8 cellular contexts compared by ENCODE assay signal in the genomic region with DNA sequence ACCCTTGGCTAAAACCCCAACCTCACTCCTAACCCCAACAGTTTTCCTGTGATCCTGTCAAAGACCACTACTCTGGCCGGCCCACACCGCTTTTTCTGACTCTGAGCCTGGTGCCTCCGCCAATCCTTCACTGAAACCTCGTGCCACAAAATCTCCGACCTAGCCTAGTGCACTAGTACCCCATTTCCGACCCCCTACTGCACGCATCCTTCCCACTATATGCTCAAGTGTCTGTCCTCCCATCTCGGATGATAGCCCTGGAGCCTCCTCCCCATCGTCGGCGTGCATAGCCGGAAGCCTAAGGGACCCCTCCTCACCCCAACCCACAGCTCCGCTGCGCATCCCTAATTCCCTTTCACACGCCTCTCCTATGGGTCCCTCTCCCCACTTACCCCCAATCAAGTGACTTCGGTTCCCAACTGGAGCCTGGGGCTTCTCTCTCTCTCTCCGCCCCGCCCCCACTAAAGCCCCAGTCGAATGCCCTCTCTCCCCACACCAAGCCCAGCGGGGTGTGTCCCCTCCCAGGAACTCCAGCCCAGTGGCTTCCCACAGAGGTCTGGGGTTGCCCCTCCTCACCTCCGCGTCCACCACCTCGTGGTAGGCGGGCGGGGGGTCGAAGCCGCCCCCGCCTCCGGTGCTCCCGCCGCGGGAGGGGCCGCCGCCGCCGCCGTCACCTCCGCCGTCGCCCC. TPM values are rescaled to one million over a fixed set of nuclear protein-coding genes. Genes with fewer than 3 reads are reported as not detected.
DNase-seq lines count a peak whose midpoint lies in the region; ATAC-seq and TF ChIP-seq lines count a peak whose summit lies in the region.

No MANE protein-coding gene starts in this region.

- H3K9me3 ChIP-seq in esophagus (ENCODE audit: control insufficient read depth in 2 of 2, insufficient read depth in 1 of 2, low read depth in 1 of 2, low read length in 1 of 2) = no peaks in the 10 kb centered on the region
- H3K9me3 ChIP-seq in testis = no peaks in the 10 kb centered on the region

- intact Hi-C loops in testis (cut with DNase I; ENCODE audit: low total_unique reads) = no loop called here

- no peaks in the 10 kb centered on the region for H3K36me3 ChIP-seq in esophagus (ENCODE audit: control insufficient read depth in 2 of 2, insufficient read depth in 2 of 2, low read length in 1 of 2)
- no peaks in the 10 kb centered on the region for H3K36me3 ChIP-seq in testis (ENCODE audit: low read depth, missing control alignments)

- in situ Hi-C loops in GM13977 (cut with MboI; ENCODE audit: low pct_unique_long_range_greater_than_20kb, low sequenced_read_pairs, unreplicated experiment) = no loop called here

- no peak for TF ChIP-seq POLR2A in testis (IDR thresholded peaks at IDR 0.05)

- WGBS in esophagus, 2 donors = 1% methylated on average over 40 of the region's 40 CpGs
- WGBS in testis, 2 donors = 1% methylated on average over 20 to 25 of the region's 40 CpGs

- H3K27me3 ChIP-seq in esophagus (ENCODE audit: control insufficient read depth in 1 of 2, insufficient read depth in 2 of 2, low read length in 2 of 2) = no peaks in the 10 kb centered on the region
- no peaks in the 10 kb centered on the region for H3K27me3 ChIP-seq in testis

- H3K4me1 ChIP-seq in esophagus (ENCODE audit: control insufficient read depth in 2 of 2, insufficient read depth in 2 of 2, low read length in 1 of 2) (peaks cover 0 to 3% of the 10 kb centered on the region in 2 donors), testis (peaks cover 36% of the 10 kb centered on the region)

- DNase-seq in GM13977 (ENCODE audit: low spot score) = peak; percentile 58
- peak; percentile 47 for DNase-seq in NCI-H2029 (lab: John Stamatoyannopoulos, UW)
- DNase-seq in activated CD8-positive, alpha-beta memory T cell treated with anti-CD3 and anti-CD28 coated beads, Interleukin-2, amount 50 U/mL, for 4 hours = peak; percentile 33
- DNase-seq in myocyte (ENCODE audit: low read depth) = peak; percentile 65
- DNase-seq in testis = peak; percentile 57
- no peak for DNase-seq in NCI-H187 treated with DMSO at 0.1 percent for 48 hours (lab: John Stamatoyannopoulos, UW)

- peak; percentile 29 for ATAC-seq in HG02588 (IDR thresholded peaks at IDR 0.05; ENCODE audit: unreplicated experiment)

- TF ChIP-seq CTCF in GM13977 (IDR thresholded peaks at IDR 0.05; ENCODE audit: extremely low read depth, insufficient read depth, missing control alignments) = no peak
- TF ChIP-seq CTCF in testis (IDR thresholded peaks at IDR 0.05) = no peak

- H3K4me3 ChIP-seq in esophagus (ENCODE audit: low read depth in 1 of 2, low read length in 2 of 2) (peak overlapping the region; percentile 93 to 98), testis (peak overlapping the region; percentile 86 to 93)

- peak overlapping the region; percentile 91 to 98 for H3K27ac ChIP-seq in esophagus (ENCODE audit: low read depth in 2 of 2, low read length in 1 of 2)
- H3K27ac ChIP-seq in testis = peak overlapping the region; percentile 59 to 99

RNA-seq across cellular contexts. Expression of gene USP24, which starts 0.8 kb away (rescaled TPM):
- polyA plus RNA-seq in esophagus (1 to 10 TPM; 7.4 to 7.6 TPM), testis (ENCODE audit: insufficient read depth, low read depth, low replicate concordance) (20.2 TPM)
- total RNA-seq in myocyte (24.9 and 56.7 TPM in 2 replicates), testis (10 to 100 TPM; 50.3 to 50.9 TPM)
- polyA plus RNA-seq in myocyte (2012) = 9.7 TPM
